Comparison of ENCODE assay signal across 12 cellular contexts in genomic region chr2:43099797-43100196, GRCh38.
"Had no signal": no experiment of that assay in that cellular context is flagged by ENCODE, and none has a peak within 500 bp of the region (broad histone marks: within the 10 kb centered on the region; RNA-seq: fewer than 3 reads in every experiment).

No MANE protein-coding gene starts in this region.

- H3K4me3 Mint-ChIP-seq: activated CD4-positive, alpha-beta memory T cell treated with anti-CD3 and anti-CD28 coated beads for 36 hours; activated naive CD8-positive, alpha-beta T cell treated with anti-CD3 and anti-CD28 coated beads for 36 hours had no signal

- H3K4me1 Mint-ChIP-seq: activated naive CD8-positive, alpha-beta T cell treated with anti-CD3 and anti-CD28 coated beads for 36 hours had no signal

- H3K27me3 ChIP-seq: colonic mucosa, sigmoid colon, testis, uterus had no signal

- H3K27me3 Mint-ChIP-seq: activated CD4-positive, alpha-beta memory T cell treated with anti-CD3 and anti-CD28 coated beads for 36 hours; activated naive CD8-positive, alpha-beta T cell treated with anti-CD3 and anti-CD28 coated beads for 36 hours had no signal

- H3K27ac ChIP-seq: colonic mucosa had no signal

- H3K4me1 ChIP-seq: colonic mucosa, uterus had no signal

- H3K27ac Mint-ChIP-seq: activated CD4-positive, alpha-beta memory T cell treated with anti-CD3 and anti-CD28 coated beads for 36 hours; activated naive CD8-positive, alpha-beta T cell treated with anti-CD3 and anti-CD28 coated beads for 36 hours had no signal

- H3K9me3 ChIP-seq: colonic mucosa, psoas muscle, sigmoid colon, testis, uterus had no signal

- DNase-seq: activated CD4-positive, alpha-beta memory T cell treated with anti-CD3 and anti-CD28 coated beads for 36 hours; activated gamma-delta T cell; activated naive CD8-positive, alpha-beta T cell treated with anti-CD3 and anti-CD28 coated beads for 36 hours; activated T-cell treated with anti-CD3 and anti-CD28 coated beads, Interleukin-2, amount 50 U/mL, for 48 hours; colonic mucosa; effector CD8-positive, alpha-beta T cell; stimulated activated CD4-positive, alpha-beta T cell treated with anti-CD3 and anti-CD28 coated beads, Interleukin-12 subunit alpha, Interleukin-12 subunit beta, amount 100 ng/mL, for 4 hours; stimulated activated naive CD4-positive, alpha-beta T cell treated with Interleukin-2 at 50 U/mL for 16 hours; testis; uterus had no signal

- H3K36me3 ChIP-seq: colonic mucosa, sigmoid colon, uterus had no signal

- H3K4me3 ChIP-seq: colonic mucosa had no signal
